In the genomic region with DNA sequence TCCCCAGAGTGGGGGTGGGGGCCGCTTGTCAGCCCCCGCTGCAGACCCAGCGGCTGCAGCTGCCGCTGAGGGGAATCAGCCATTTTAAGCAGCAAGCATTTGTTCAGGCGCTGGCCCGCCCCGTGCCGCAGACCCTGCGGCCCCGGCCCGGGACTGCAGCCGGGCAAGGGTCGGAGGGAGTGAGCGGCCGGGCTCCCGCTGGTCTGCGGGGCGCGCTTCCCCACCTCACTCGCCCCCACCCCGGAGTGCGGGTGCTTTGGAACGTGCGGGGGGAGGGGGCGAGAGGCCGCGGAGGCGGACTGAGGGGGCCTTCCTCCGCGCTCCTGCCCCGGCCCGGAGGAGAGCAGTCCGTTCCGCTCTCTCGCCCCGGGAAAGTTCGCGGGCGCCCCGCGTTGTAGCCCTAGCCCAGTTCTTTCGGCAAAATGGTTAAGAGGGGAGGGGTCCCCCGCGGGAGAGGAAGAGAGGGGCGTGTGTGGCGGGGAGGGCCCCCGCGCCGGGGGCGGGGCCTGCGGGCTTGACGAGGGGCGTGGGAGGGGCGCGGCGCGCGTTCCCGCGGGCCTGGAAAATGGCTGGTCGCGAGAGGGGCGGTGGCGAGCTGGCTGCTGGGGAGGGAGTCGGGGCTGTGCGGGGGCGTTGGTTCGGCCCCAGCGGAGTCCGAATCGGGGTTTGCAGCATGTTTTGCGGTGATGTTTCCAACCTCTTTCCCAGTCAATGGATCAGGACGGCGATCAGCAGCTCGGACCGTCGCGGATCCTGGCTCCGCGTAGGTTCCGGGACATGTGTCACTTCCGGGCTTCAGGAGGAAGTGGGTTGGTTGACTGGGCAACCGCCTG, we compare ENCODE assay signal across 8 cellular contexts. TPM values are rescaled to one million over a fixed set of nuclear protein-coding genes. Genes with fewer than 3 reads are reported as not detected.
DNase-seq lines count a peak whose midpoint lies in the region; ATAC-seq and TF ChIP-seq lines count a peak whose summit lies in the region.

No MANE protein-coding gene starts in this region.

- TF ChIP-seq CTCF in OCI-LY3 (IDR thresholded peaks at IDR 0.05; ENCODE audit: low read depth, low read length) = no peak

- peak overlapping the region; percentile 72 for H3K4me2 ChIP-seq in OCI-LY3 (ENCODE audit: low read length)

- no peaks in the 10 kb centered on the region for H3K9me3 Mint-ChIP-seq in activated T-cell treated with anti-CD3 and anti-CD28 coated beads, Interleukin-2, amount 50 U/mL, for 24 hours

- peaks cover 23% of the 10 kb centered on the region for H4K20me1 ChIP-seq in OCI-LY3 (ENCODE audit: insufficient read depth, low read length)

- H3K27ac ChIP-seq in OCI-LY3 (ENCODE audit: low read length) (peak overlapping the region; percentile 85), mucosa of rectum (ENCODE audit: low read depth in 2 of 2, low read length in 2 of 2) (peak overlapping the region; percentile 99)

- H3K36me3 ChIP-seq in OCI-LY3 (replicated peaks; ENCODE audit: low read depth, low read length) (peaks cover 8% of the 10 kb centered on the region), mucosa of rectum (ENCODE audit: control insufficient read depth in 2 of 2, insufficient read depth in 2 of 2, low read length in 2 of 2) (peaks cover 5 to 7% of the 10 kb centered on the region in 2 donors)

- peak overlapping the region; percentile 48; the same call in 1 of the 2 replicates for H2AFZ ChIP-seq in OCI-LY3 (ENCODE audit: low read depth, low read length)

- H3K9ac ChIP-seq in OCI-LY3 (ENCODE audit: low read length) (peak overlapping the region; percentile 85), mucosa of rectum (ENCODE audit: low read depth in 1 of 2, low read length in 2 of 2) (peak overlapping the region; percentile 94 to 95)

- H3K9me3 ChIP-seq in OCI-LY3 (ENCODE audit: insufficient read depth, low read length) (no peaks in the 10 kb centered on the region), mucosa of rectum (ENCODE audit: control insufficient read depth in 2 of 2, low read length in 2 of 2) (no peaks in the 10 kb centered on the region)

- H3K27me3 Mint-ChIP-seq in activated T-cell treated with anti-CD3 and anti-CD28 coated beads, Interleukin-2, amount 50 U/mL, for 24 hours = no peaks in the 10 kb centered on the region

- peak overlapping the region; percentile 94 for H3K4me3 Mint-ChIP-seq in activated T-cell treated with anti-CD3 and anti-CD28 coated beads, Interleukin-2, amount 50 U/mL, for 24 hours

- H3K4me3 ChIP-seq in OCI-LY3 (ENCODE audit: low read length) (peak overlapping the region; percentile 89), mucosa of rectum (ENCODE audit: low read length in 2 of 2) (peak overlapping the region; percentile 98)

- DNase-seq in DMS 273 treated with DMSO at 0.1 percent for 48 hours (lab: John Stamatoyannopoulos, UW) (peak; percentile 9), HT1080 (ENCODE audit: low read depth) (peak; percentile 88), erythroblast (lab: John Stamatoyannopoulos, UW) (peak; percentile 90 to 93)
- peak; percentile 94 for DNase-seq in activated T-cell treated with anti-CD3 and anti-CD28 coated beads, Interleukin-2, amount 50 U/mL, for 24 hours
- DNase-seq in stimulated activated CD8-positive, alpha-beta memory T cell treated with anti-CD3 and anti-CD28 coated beads, Interleukin-4, amount 100 ng/mL, for 4 hours (ENCODE audit: low read depth in 2 of 2, low spot score in 1 of 2) = peak; percentile 73 to 75

- H3K4me1 Mint-ChIP-seq in activated T-cell treated with anti-CD3 and anti-CD28 coated beads, Interleukin-2, amount 50 U/mL, for 24 hours (ENCODE audit: low read depth) = peaks cover 46% of the 10 kb centered on the region

- no peaks in the 10 kb centered on the region for H3K27me3 ChIP-seq in OCI-LY3 (ENCODE audit: low read depth, low read length)
- H3K27me3 ChIP-seq in mucosa of rectum (ENCODE audit: control insufficient read depth in 2 of 2, insufficient read depth in 2 of 2, low read length in 2 of 2) = no peaks in the 10 kb centered on the region

- ATAC-seq in GM21381 (IDR thresholded peaks at IDR 0.05; ENCODE audit: unreplicated experiment) = peak; percentile 37

- TF ChIP-seq POLR2A in erythroblast (IDR thresholded peaks at IDR 0.05; ENCODE audit: low read length) = peak; percentile 83

- H3K79me2 ChIP-seq in OCI-LY3 (ENCODE audit: low read length) = peaks cover 74% of the 10 kb centered on the region

- H3K4me1 ChIP-seq in OCI-LY3 (ENCODE audit: low read length) (peaks cover 15% of the 10 kb centered on the region), mucosa of rectum (ENCODE audit: control insufficient read depth in 2 of 2, insufficient read depth in 2 of 2, low read length in 2 of 2) (peaks cover 7 to 10% of the 10 kb centered on the region in 2 donors)

- peak overlapping the region; percentile 99 for H3K27ac Mint-ChIP-seq in activated T-cell treated with anti-CD3 and anti-CD28 coated beads, Interleukin-2, amount 50 U/mL, for 24 hours

- peaks cover 17% of the 10 kb centered on the region for H3K36me3 Mint-ChIP-seq in activated T-cell treated with anti-CD3 and anti-CD28 coated beads, Interleukin-2, amount 50 U/mL, for 24 hours (ENCODE audit: low read depth)

RNA-seq across cellular contexts. Expression of gene ING2, which starts 0.9 kb away (rescaled TPM):
- 14.0 and 25.4 TPM in 2 replicates for total RNA-seq in HT1080 (2014; rRNA removed; shearing (Covaris generic))
- 23.3 and 24.9 TPM in 2 replicates for polyA plus RNA-seq in HT1080 (2015; cell fraction: cytosol; rRNA removed)
- 7.8 and 8.2 TPM in 2 replicates for polyA plus RNA-seq in HT1080 (2015; cell fraction: nucleus; rRNA removed)

Comparison
In these comparisons a context has a peak if more than half of its experiments do, and no peak if none do; other contexts are left out.
1. Peak in every context shown above with its lines: DNase-seq, ATAC-seq, H3K4me3 ChIP-seq and H3K27ac ChIP-seq.
2. DNase-seq: peak in every context shown above with its lines; median percentile 94 in activated T-cell treated with anti-CD3 and anti-CD28 coated beads, Interleukin-2, amount 50 U/mL, for 24 hours; 92 in erythroblast; 88 in HT1080; 74 in stimulated activated CD8-positive, alpha-beta memory T cell treated with anti-CD3 and anti-CD28 coated beads, Interleukin-4, amount 100 ng/mL, for 4 hours; 9 in DMS 273 treated with DMSO at 0.1 percent for 48 hours.